15 cellular contexts compared by ENCODE assay signal in genomic region chr4:40547446-40548132, GRCh38.
A peak's percentile ranks its signal among the peaks of the same experiment; 100 is the strongest.
DNase-seq lines count a peak whose midpoint lies in the region; TF ChIP-seq lines count a peak whose summit lies in the region.
"Had no signal": no experiment of that assay in that cellular context is flagged by ENCODE, and none has a peak within 500 bp of the region (broad histone marks: within the 10 kb centered on the region; RNA-seq: fewer than 3 reads in every experiment).

No MANE protein-coding gene starts in this region.

- no peaks in the 10 kb centered on the region for H3K79me2 ChIP-seq in ACC112 (ENCODE audit: control insufficient read depth, insufficient read depth, low read length, unreplicated experiment)

- H3K27me3 ChIP-seq in ACC112 (ENCODE audit: insufficient read depth, low read length) (no peaks in the 10 kb centered on the region), colonic mucosa (no peaks in the 10 kb centered on the region), neutrophil (no peaks in the 10 kb centered on the region), HAP-1 (ENCODE audit: low read depth) (no peaks in the 10 kb centered on the region)
- H3K27me3 ChIP-seq: upper lobe of right lung had no signal

- no peaks in the 10 kb centered on the region for H3K9me3 ChIP-seq in colonic mucosa
- no peaks in the 10 kb centered on the region for H3K9me3 ChIP-seq in neutrophil
- no peaks in the 10 kb centered on the region for H3K9me3 ChIP-seq in HAP-1
- H3K9me3 ChIP-seq: upper lobe of right lung had no signal

- TF ChIP-seq CTCF in colonic mucosa (IDR thresholded peaks at IDR 0.05) (no peak), neutrophil (IDR thresholded peaks at IDR 0.05) (no peak)

- H3K4me3 ChIP-seq in ACC112 (ENCODE audit: low read depth, low read length) (no peak overlapping the region), colonic mucosa (no peak overlapping the region), neutrophil (ENCODE audit: low read depth in 1 of 2, low read length in 1 of 2) (no peak overlapping the region), HAP-1 (no peak overlapping the region)
- H3K4me3 ChIP-seq: lung, upper lobe of right lung had no signal

- peak overlapping the region in 1 of 2 donors; percentile 79 for H3K9ac ChIP-seq in colonic mucosa (ENCODE audit: low read depth in 2 of 2, low read length in 2 of 2)

- intact Hi-C loops in colonic mucosa (cut with DNase I) = no loop called here

- H3K36me3 ChIP-seq in ACC112 (ENCODE audit: insufficient read depth, low read length) (no peaks in the 10 kb centered on the region), colonic mucosa (no peaks in the 10 kb centered on the region), neutrophil (peaks cover 35% of the 10 kb centered on the region), HAP-1 (replicated peaks) (no peaks in the 10 kb centered on the region)
- H3K36me3 ChIP-seq: upper lobe of right lung had no signal

- in situ Hi-C loops in HAP-1 (cut with MboI; ENCODE audit: low sequenced_read_pairs) = no loop called here
- in situ Hi-C loops in ACHN (cut with HindIII; ENCODE audit: low pct_ligation_motif_present, low pct_unique_long_range_greater_than_20kb, low sequenced_read_pairs) = no loop called here

- DNase-seq in NCI-H69 (lab: John Stamatoyannopoulos, UW) (peak; percentile 29), colonic mucosa (no peak), HAP-1 (ENCODE audit: low spot score in 2 of 2) (no peak), DMS 273 (lab: John Stamatoyannopoulos, UW; ENCODE audit: unreplicated experiment) (no peak), Kasumi-1 (lab: John Stamatoyannopoulos, UW) (no peak), ACHN (no peak)
- DNase-seq: activated CD4-positive, alpha-beta memory T cell treated with anti-CD3 and anti-CD28 coated beads for 36 hours; activated naive CD8-positive, alpha-beta T cell treated with anti-CD3 and anti-CD28 coated beads, Interleukin-2, amount 50 U/mL, for 24 hours; activated T-cell treated with anti-CD3 and anti-CD28 coated beads, Interleukin-2, amount 50 U/mL, for 72 hours; COR-L47; NCI-H1417 treated with DMSO at 0.1 percent for 48 hours; upper lobe of right lung had no signal

- H3K27ac ChIP-seq in ACC112 (ENCODE audit: low read depth, low read length) (peak overlapping the region; percentile 51; the same call in 1 of the 2 replicates), colonic mucosa (peak overlapping the region; percentile 84), neutrophil (peak overlapping the region; percentile 72)
- H3K27ac ChIP-seq: upper lobe of right lung had no signal

- H3K4me1 ChIP-seq in ACC112 (ENCODE audit: control insufficient read depth, insufficient read depth, low read length, unreplicated experiment) (peaks cover 23% of the 10 kb centered on the region), colonic mucosa (peaks cover 14% of the 10 kb centered on the region), neutrophil (ENCODE audit: control insufficient read depth in 1 of 2, insufficient read depth in 1 of 2, low read depth in 1 of 2, low read length in 1 of 2) (peaks cover 50 to 56% of the 10 kb centered on the region in 2 experiments), HAP-1 (no peaks in the 10 kb centered on the region)

- no peak overlapping the region for H2AFZ ChIP-seq in ACC112 (ENCODE audit: low read length, unreplicated experiment)
